In the genomic region with DNA sequence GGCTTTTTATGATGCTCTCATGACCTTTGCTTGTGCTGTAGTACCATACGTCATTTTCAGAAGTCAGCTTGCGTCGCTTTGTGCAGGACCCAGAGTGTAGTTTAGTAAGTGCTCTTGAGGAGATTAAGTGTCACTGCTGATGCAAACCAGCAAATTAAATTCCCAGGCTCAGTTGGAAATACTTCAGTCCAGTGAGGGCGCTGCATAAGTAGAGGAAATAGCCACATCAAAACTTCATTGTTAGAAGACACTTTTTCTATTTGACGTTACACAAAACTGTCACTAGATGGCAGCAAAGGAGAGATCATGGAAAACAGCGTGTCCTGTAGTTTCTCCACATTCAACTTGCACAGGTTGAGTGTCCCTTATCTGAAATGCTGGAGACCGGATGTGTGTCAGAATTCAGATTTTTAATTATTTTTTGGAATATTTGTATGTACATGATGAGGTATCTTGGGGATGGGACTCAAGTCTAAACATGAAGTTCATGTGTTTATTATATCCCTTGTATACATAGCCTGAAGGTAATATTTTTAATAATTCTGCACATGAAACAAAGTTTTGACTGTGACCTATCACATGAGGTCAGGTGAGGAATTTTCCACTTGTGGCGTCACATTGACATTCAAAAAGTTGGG, we compare ENCODE assay signal across 8 cellular contexts. TPM values are rescaled to one million over a fixed set of nuclear protein-coding genes. Genes with fewer than 3 reads are reported as not detected.
DNase-seq lines count a peak whose midpoint lies in the region; ATAC-seq and TF ChIP-seq lines count a peak whose summit lies in the region.

No MANE protein-coding gene starts in this region.

- H3K4me3 Mint-ChIP-seq in T-cell (no peak overlapping the region), neural crest cell (no peak overlapping the region)

- peak overlapping the region; percentile 37 for H3K4me2 ChIP-seq in fibroblast of lung (ENCODE audit: extremely low read depth, insufficient read depth, low read length)

- CTCF ChIA-PET in T-cell (lab: Charles Lee): no interaction called here

- H3K27me3 ChIP-seq in fibroblast of lung (ENCODE audit: control insufficient read depth, insufficient read depth, low read length): no peaks in the 10 kb centered on the region

- H4K20me1 ChIP-seq in fibroblast of lung (ENCODE audit: control insufficient read depth, extremely low read depth, insufficient read depth, low read length): no peaks in the 10 kb centered on the region

- H3K4me1 Mint-ChIP-seq in T-cell: peaks cover 0 to 5% (median 2%) of the 10 kb centered on the region in 3 donors
- no peaks in the 10 kb centered on the region for H3K4me1 Mint-ChIP-seq in neural crest cell

- H3K9ac ChIP-seq in fibroblast of lung (ENCODE audit: insufficient read depth, low read length): no peak overlapping the region

- H3K27ac ChIP-seq in fibroblast of lung (ENCODE audit: insufficient read depth, low read length): no peak overlapping the region

- ATAC-seq in GM18520 (IDR thresholded peaks at IDR 0.05; ENCODE audit: unreplicated experiment) (peak; percentile 45), HG03060 (IDR thresholded peaks at IDR 0.05; ENCODE audit: low read depth, unreplicated experiment) (peak; percentile 77), T-cell (replicated peaks in 1 of 4) (peak; percentile 58 to 74 (median 67))

- H3K9me3 ChIP-seq in fibroblast of lung (ENCODE audit: control insufficient read depth, insufficient read depth, low read depth, low read length): no peaks in the 10 kb centered on the region

- H3K4me1 ChIP-seq in fibroblast of lung (ENCODE audit: control insufficient read depth, extremely low read depth, insufficient read depth, low read length): no peaks in the 10 kb centered on the region

- TF ChIP-seq CTCF in fibroblast of lung (conservative IDR thresholded peaks at IDR 0.05 in 1 of 2, IDR thresholded peaks at IDR 0.05 in 1 of 2; ENCODE audit: low read depth in 1 of 2, low read length in 2 of 2) (peak; percentile 71 to 81), neural crest cell (conservative IDR thresholded peaks at IDR 0.05) (peak; percentile 87)

- H3K27me3 Mint-ChIP-seq in T-cell (no peaks in the 10 kb centered on the region), neural crest cell (ENCODE audit: low read depth) (no peaks in the 10 kb centered on the region)

- H3K9me3 Mint-ChIP-seq in T-cell: peaks cover 0 to 10% (median 3%) of the 10 kb centered on the region in 3 donors
- no peaks in the 10 kb centered on the region for H3K9me3 Mint-ChIP-seq in neural crest cell

- POLR2A ChIA-PET in T-cell (lab: Charles Lee): no interaction called here

- DNase-seq in CD1c-positive myeloid dendritic cell (ENCODE audit: extremely low spot score) (peak; percentile 81), NCI-H187 treated with DMSO at 0.1 percent for 48 hours (lab: John Stamatoyannopoulos, UW) (peak; percentile 75), T-cell (peak in 6 of 34 experiments; percentile 5 to 40 (median 14)), fibroblast of lung (ENCODE audit: low read depth in 2 of 2) (peak; percentile 84 to 93), neural crest cell (ENCODE audit: low read depth, low spot score) (peak; percentile 22)
- no peak for DNase-seq in stimulated activated CD4-positive, alpha-beta T cell treated with anti-CD3 and anti-CD28 coated beads, Interleukin-2, amount 100 ng/mL, for 48 hours

- H3K27ac Mint-ChIP-seq in T-cell (no peak overlapping the region), neural crest cell (ENCODE audit: unreplicated experiment) (no peak overlapping the region)

- no peak overlapping the region for H2AFZ ChIP-seq in fibroblast of lung (ENCODE audit: low read length)

- H3K36me3 ChIP-seq in fibroblast of lung (ENCODE audit: control insufficient read depth, insufficient read depth, low read length): peaks cover under 1% of the 10 kb centered on the region

- H3K79me2 ChIP-seq in fibroblast of lung (ENCODE audit: control insufficient read depth, insufficient read depth, low read length): peaks cover under 1% of the 10 kb centered on the region

- peak overlapping the region in 1 of 4 experiments; percentile 28 for H3K4me3 ChIP-seq in fibroblast of lung (replicated peaks in 1 of 4; ENCODE audit: control extremely low read depth in 1 of 4, insufficient read depth in 1 of 4, low read depth in 3 of 4, low read length in 4 of 4)

- H3K36me3 Mint-ChIP-seq in T-cell: peaks cover 24% of the 10 kb centered on the region
- H3K36me3 Mint-ChIP-seq in neural crest cell (ENCODE audit: low read depth): peaks cover 23% of the 10 kb centered on the region

RNA-seq across cellular contexts. Expression of a gene that starts 7.9 kb away (rescaled TPM):
- total RNA-seq in T-cell (10 to 100 TPM; 18.4 to 27.5 (median 21.1) TPM), fibroblast of lung (14.6 and 23.0 TPM in 2 replicates), neural crest cell (51.0 and 52.8 TPM in 2 replicates)
- 10.9 and 16.0 TPM in 2 replicates for polyA plus RNA-seq in fibroblast of lung
- polyA plus RNA-seq in fibroblast of lung (2012): 11.3 and 14.5 TPM in 2 replicates
- 0.44 and 0.75 TPM in 2 replicates for polyA minus RNA-seq in fibroblast of lung (ENCODE audit: low replicate concordance)

RNA-seq across cellular contexts. Expression of a gene that starts 30.0 kb away (rescaled TPM):
- total RNA-seq in T-cell (under 1 TPM in 3 of 5 donors, not detected in 2; 0.30 to 0.66 (median 0.35) TPM), fibroblast of lung (97.3 and 120 TPM in 2 replicates), neural crest cell (0.50 and 1.1 TPM in 2 replicates)
- polyA plus RNA-seq in fibroblast of lung: 18.7 and 30.3 TPM in 2 replicates
- 20.9 and 34.2 TPM in 2 replicates for polyA plus RNA-seq in fibroblast of lung (2012)
- 58.2 and 85.1 TPM in 2 replicates for polyA minus RNA-seq in fibroblast of lung (ENCODE audit: low replicate concordance)

RNA-seq across cellular contexts. Expression of a gene that starts 49.0 kb away (rescaled TPM):
- total RNA-seq in T-cell (1 to 10 TPM in 4 of 5 donors, under 1 TPM in 1; 0.55 to 2.8 (median 1.7) TPM), fibroblast of lung (5.4 and 11.4 TPM in 2 replicates), neural crest cell (16.4 and 18.6 TPM in 2 replicates)
- polyA plus RNA-seq in fibroblast of lung: 2.5 and 6.4 TPM in 2 replicates
- 3.5 and 8.7 TPM in 2 replicates for polyA plus RNA-seq in fibroblast of lung (2012)
- polyA minus RNA-seq in fibroblast of lung (ENCODE audit: low replicate concordance): 3.7 and 8.6 TPM in 2 replicates

Comparison
In these comparisons a context has a peak if more than half of its experiments do, and no peak if none do; other contexts are left out.
1. DNase-seq: peak in CD1c-positive myeloid dendritic cell (single experiment), NCI-H187 treated with DMSO at 0.1 percent for 48 hours (single experiment), fibroblast of lung (2 of 2) and neural crest cell (single experiment); none in stimulated activated CD4-positive, alpha-beta T cell treated with anti-CD3 and anti-CD28 coated beads, Interleukin-2, amount 100 ng/mL, for 48 hours (0 of 2).
2. RNA of a gene that starts 30.0 kb away (total RNA-seq): 97.3 to 120 TPM in fibroblast of lung; 0.50 to 1.1 TPM in neural crest cell and 0.30 to 0.66 TPM in T-cell; every median in the first group is over 10 times any median in the second.
3. Peak in every context shown above with its lines, with median percentiles within 50 percentile points of each other: ATAC-seq.